Comparison of ENCODE assay signal across 29 cellular contexts in the genomic region with DNA sequence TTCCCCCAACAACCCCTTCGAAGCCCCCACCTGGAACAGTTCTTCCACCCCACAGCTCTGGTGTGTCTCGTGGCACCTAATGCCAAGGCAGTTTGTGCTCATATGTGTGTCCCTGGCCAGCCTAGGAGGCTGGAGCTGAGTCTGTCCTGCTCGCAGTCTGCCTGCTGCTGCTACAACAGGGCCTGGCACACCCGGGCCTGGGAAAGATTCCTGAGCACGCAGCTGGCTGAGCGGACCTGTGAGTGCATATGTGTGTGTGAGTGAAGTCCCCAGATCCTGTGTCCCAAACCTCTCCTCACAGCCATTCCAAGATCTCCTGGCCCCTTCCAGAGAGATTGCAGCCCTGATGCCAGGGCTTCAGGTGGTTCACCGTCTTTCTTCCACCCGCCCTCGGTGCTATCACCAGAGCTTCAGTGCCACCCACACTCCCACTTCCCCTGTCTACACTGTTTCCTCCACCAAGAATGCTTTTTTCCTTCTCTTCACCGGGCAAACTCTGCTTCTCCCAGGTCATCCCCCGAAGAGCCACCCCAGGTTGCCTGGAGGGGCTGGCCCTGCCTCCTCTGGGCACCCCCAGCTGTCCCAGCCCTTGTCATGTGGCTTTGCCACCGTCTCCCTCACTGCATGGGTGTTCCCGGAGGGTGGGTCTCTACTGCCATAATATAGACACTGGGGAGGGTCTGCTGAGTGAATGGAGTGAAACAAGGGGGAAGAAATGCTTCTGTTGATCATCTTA. TPM values are rescaled to one million over a fixed set of nuclear protein-coding genes. Genes with fewer than 3 reads are reported as not detected.
"Had no signal": no experiment of that assay in that cellular context is flagged by ENCODE, and none has a peak within 500 bp of the region (broad histone marks: within the 10 kb centered on the region; RNA-seq: fewer than 3 reads in every experiment).

No MANE protein-coding gene starts in this region.

- H3K79me2 ChIP-seq: hepatocyte had no signal

- H3K4me1 ChIP-seq: psoas muscle, vagina had no signal

- H3K36me3 Mint-ChIP-seq: mesothelial cell of epicardium; naive thymus-derived CD4-positive, alpha-beta T cell had no signal

- H3K9me3 ChIP-seq: gastroesophageal sphincter, ovary, psoas muscle, sigmoid colon, thoracic aorta, vagina had no signal

- H3K4me2 ChIP-seq: hepatocyte had no signal

- DNase-seq: activated CD4-positive, alpha-beta memory T cell treated with anti-CD3 and anti-CD28 coated beads, Interleukin-2, amount 10 ng/mL, durations not matched to agents 7 days and 5 days; activated CD4-positive, alpha-beta T cell treated with anti-CD3 and anti-CD28 coated beads for 1 hour; activated CD4-positive, alpha-beta T cell treated with anti-CD3 and anti-CD28 coated beads, Interleukin-2, amount 10 ng/mL, durations not matched to agents 7 days and 5 days; activated CD8-positive, alpha-beta memory T cell treated with anti-CD3 and anti-CD28 coated beads, Interleukin-2, amount 50 U/mL, for 48 hours; activated gamma-delta T cell treated with Interleukin-2 at 50 U/mL for 16 hours; activated naive CD4-positive, alpha-beta T cell treated with anti-CD3 and anti-CD28 coated beads, Interleukin-2, amount 50 U/mL, for 16 hours; activated T-cell treated with anti-CD3 and anti-CD28 coated beads, Interleukin-2, amount 50 U/mL, for 24 hours; islet precursor cell; left ventricle myocardium superior; mammary epithelial cell; naive thymus-derived CD4-positive, alpha-beta T cell; ovary; psoas muscle; sigmoid colon; small intestine; stimulated activated CD4-positive, alpha-beta T cell treated with anti-CD3 and anti-CD28 coated beads, Interleukin-4, amount 100 ng/mL, for 24 hours; T-helper 17 cell; T1000; trophoblast cell had no signal

- H3K4me1 Mint-ChIP-seq: activated CD4-positive, alpha-beta T cell treated with anti-CD3 and anti-CD28 coated beads, Interleukin-2, amount 10 ng/mL, durations not matched to agents 7 days and 5 days had no signal

- ATAC-seq: gastroesophageal sphincter; left ventricle myocardium superior; naive thymus-derived CD4-positive, alpha-beta T cell; psoas muscle; stimulated activated effector memory CD8-positive, alpha-beta T cell treated with anti-CD3 and anti-CD28 coated beads, Interleukin-12 subunit alpha, Interleukin-12 subunit beta, amount 100 ng/mL, for 72 hours; T-helper 17 cell had no signal

- H3K9me3 Mint-ChIP-seq: activated CD4-positive, alpha-beta memory T cell treated with anti-CD3 and anti-CD28 coated beads, Interleukin-2, amount 10 ng/mL, durations not matched to agents 7 days and 5 days; activated CD4-positive, alpha-beta T cell treated with anti-CD3 and anti-CD28 coated beads, Interleukin-2, amount 10 ng/mL, durations not matched to agents 7 days and 5 days; activated T-cell treated with anti-CD3 and anti-CD28 coated beads, Interleukin-2, amount 50 U/mL, for 24 hours; central memory CD8-positive, alpha-beta T cell; dendritic cell treated with granulocyte-macrophage colony-stimulating factor and Interleukin-4, amounts not matched to agents 40 ng/mL and 50 ng/mL, for 4 days; mesothelial cell of epicardium; naive thymus-derived CD4-positive, alpha-beta T cell; stimulated activated effector memory CD8-positive, alpha-beta T cell treated with anti-CD3 and anti-CD28 coated beads, Interleukin-12 subunit alpha, Interleukin-12 subunit beta, amount 100 ng/mL, for 72 hours; stimulated activated naive CD8-positive, alpha-beta T cell treated with anti-CD3 and anti-CD28 coated beads, Interleukin-15, Interleukin-2, amounts not matched to agents 100 ng/mL and 50 ng/mL, for 24 hours had no signal

- H3K36me3 ChIP-seq: gastroesophageal sphincter, ovary, sigmoid colon, thoracic aorta, vagina had no signal

- H3K4me3 ChIP-seq: gastroesophageal sphincter, hepatocyte, ovary, psoas muscle, sigmoid colon, thoracic aorta, vagina had no signal

- H3K4me3 Mint-ChIP-seq: activated CD4-positive, alpha-beta memory T cell treated with anti-CD3 and anti-CD28 coated beads, Interleukin-2, amount 10 ng/mL, durations not matched to agents 7 days and 5 days; activated CD4-positive, alpha-beta T cell treated with anti-CD3 and anti-CD28 coated beads, Interleukin-2, amount 10 ng/mL, durations not matched to agents 7 days and 5 days; activated T-cell treated with anti-CD3 and anti-CD28 coated beads, Interleukin-2, amount 50 U/mL, for 24 hours; central memory CD8-positive, alpha-beta T cell; dendritic cell treated with granulocyte-macrophage colony-stimulating factor and Interleukin-4, amounts not matched to agents 40 ng/mL and 50 ng/mL, for 4 days; mesothelial cell of epicardium; naive thymus-derived CD4-positive, alpha-beta T cell; stimulated activated effector memory CD8-positive, alpha-beta T cell treated with anti-CD3 and anti-CD28 coated beads, Interleukin-12 subunit alpha, Interleukin-12 subunit beta, amount 100 ng/mL, for 72 hours; stimulated activated naive CD8-positive, alpha-beta T cell treated with anti-CD3 and anti-CD28 coated beads, Interleukin-15, Interleukin-2, amounts not matched to agents 100 ng/mL and 50 ng/mL, for 24 hours; T-helper 17 cell had no signal

- H3K27me3 ChIP-seq: ovary had no signal

- H3K27ac Mint-ChIP-seq: activated CD4-positive, alpha-beta memory T cell treated with anti-CD3 and anti-CD28 coated beads, Interleukin-2, amount 10 ng/mL, durations not matched to agents 7 days and 5 days; activated CD4-positive, alpha-beta T cell treated with anti-CD3 and anti-CD28 coated beads, Interleukin-2, amount 10 ng/mL, durations not matched to agents 7 days and 5 days; activated T-cell treated with anti-CD3 and anti-CD28 coated beads, Interleukin-2, amount 50 U/mL, for 24 hours; dendritic cell treated with granulocyte-macrophage colony-stimulating factor and Interleukin-4, amounts not matched to agents 40 ng/mL and 50 ng/mL, for 4 days; mesothelial cell of epicardium; naive thymus-derived CD4-positive, alpha-beta T cell; stimulated activated effector memory CD8-positive, alpha-beta T cell treated with anti-CD3 and anti-CD28 coated beads, Interleukin-12 subunit alpha, Interleukin-12 subunit beta, amount 100 ng/mL, for 72 hours; stimulated activated naive CD8-positive, alpha-beta T cell treated with anti-CD3 and anti-CD28 coated beads, Interleukin-15, Interleukin-2, amounts not matched to agents 100 ng/mL and 50 ng/mL, for 24 hours; T-helper 17 cell had no signal

- H3K27ac ChIP-seq: gastroesophageal sphincter, hepatocyte, ovary, psoas muscle, sigmoid colon, thoracic aorta, vagina had no signal

- H2AFZ ChIP-seq: hepatocyte had no signal

RNA-seq across cellular contexts. Expression of a gene that starts 28.4 kb away (rescaled TPM):
- total RNA-seq: activated CD4-positive, alpha-beta memory T cell treated with anti-CD3 and anti-CD28 coated beads, Interleukin-2, amount 10 ng/mL, durations not matched to agents 7 days and 5 days; activated CD4-positive, alpha-beta T cell treated with anti-CD3 and anti-CD28 coated beads, Interleukin-2, amount 10 ng/mL, durations not matched to agents 7 days and 5 days; bronchial epithelial cell; hepatocyte; naive thymus-derived CD4-positive, alpha-beta T cell; T-helper 17 cell; thoracic aorta; vagina had no signal
- polyA plus RNA-seq: naive thymus-derived CD4-positive, alpha-beta T cell had no signal
